In genomic region chr6:51137777-51138176, GRCh38 we compare ENCODE assay signal across 21 cellular contexts.
DNase-seq lines count a peak whose midpoint lies in the region; ATAC-seq, FAIRE-seq and TF ChIP-seq lines count a peak whose summit lies in the region.
"Had no signal": no experiment of that assay in that cellular context is flagged by ENCODE, and none has a peak within 500 bp of the region (broad histone marks: within the 10 kb centered on the region; RNA-seq: fewer than 3 reads in every experiment).

No MANE protein-coding gene starts in this region.

- peaks cover 0 to 22% (median 4%) of the 10 kb centered on the region in 4 donors for H3K4me1 ChIP-seq in right lobe of liver
- H3K4me1 ChIP-seq: A549, Caco-2 had no signal

- no peak overlapping the region for H3K4me3 ChIP-seq in right lobe of liver
- H3K4me3 ChIP-seq: A549 had no signal

- intact Hi-C loops in right lobe of liver (cut with DNase I), result no loop called here

- ATAC-seq in right lobe of liver, result peak; percentile 74 to 96 (median 88)
- ATAC-seq: A549, HCT116 had no signal

- peak overlapping the region; percentile 3 to 45 (median 37) for H3K27ac ChIP-seq in right lobe of liver
- H3K27ac ChIP-seq: A549, C4-2B, HL-60 had no signal

- no peaks in the 10 kb centered on the region for H3K27me3 ChIP-seq in right lobe of liver

- no peak for FAIRE-seq in RCC 7860 (lab: Jason Lieb, UNC)
- FAIRE-seq: A549, D721Med, G401.6, GM12891, GM19239, HTR-8/SVneo had no signal

- TF ChIP-seq POLR2A in right lobe of liver (IDR thresholded peaks at IDR 0.05), result no peak

- H3K36me3 ChIP-seq in right lobe of liver, result no peaks in the 10 kb centered on the region

- DNase-seq in RCC 7860 (ENCODE audit: low spot score) (peak; percentile 7), kidney glomerular epithelial cell (lab: John Stamatoyannopoulos, UW) (peak; percentile 56), right lobe of liver (no peak), NCI-H774 (lab: John Stamatoyannopoulos, UW) (no peak), NCI-H510A treated with DMSO at 0.1 percent for 48 hours (lab: John Stamatoyannopoulos, UW) (no peak)
- DNase-seq in stimulated activated CD4-positive, alpha-beta T cell treated with anti-CD3 and anti-CD28 coated beads, Interleukin-2, amount 100 ng/mL, for 48 hours, result no peak
- DNase-seq: AML-193; Caco-2; CD4-positive, alpha-beta T cell; GOT3; H7; HFFc6 had no signal

- no peaks in the 10 kb centered on the region for H3K9me3 ChIP-seq in right lobe of liver
- H3K9me3 ChIP-seq: A549, Caco-2 had no signal

- no peak for TF ChIP-seq CTCF in right lobe of liver (IDR thresholded peaks at IDR 0.05)

Comparison
In these comparisons a context has a peak if more than half of its experiments do, and no peak if none do; other contexts are left out.
1. DNase-seq: peak in RCC 7860 (single experiment) and kidney glomerular epithelial cell (single experiment); none in right lobe of liver (0 of 3), NCI-H774 (single experiment), stimulated activated CD4-positive, alpha-beta T cell treated with anti-CD3 and anti-CD28 coated beads, Interleukin-2, amount 100 ng/mL, for 48 hours (0 of 2) and NCI-H510A treated with DMSO at 0.1 percent for 48 hours (single experiment).